Comparison of ENCODE assay signal across 25 cellular contexts in the genomic region with DNA sequence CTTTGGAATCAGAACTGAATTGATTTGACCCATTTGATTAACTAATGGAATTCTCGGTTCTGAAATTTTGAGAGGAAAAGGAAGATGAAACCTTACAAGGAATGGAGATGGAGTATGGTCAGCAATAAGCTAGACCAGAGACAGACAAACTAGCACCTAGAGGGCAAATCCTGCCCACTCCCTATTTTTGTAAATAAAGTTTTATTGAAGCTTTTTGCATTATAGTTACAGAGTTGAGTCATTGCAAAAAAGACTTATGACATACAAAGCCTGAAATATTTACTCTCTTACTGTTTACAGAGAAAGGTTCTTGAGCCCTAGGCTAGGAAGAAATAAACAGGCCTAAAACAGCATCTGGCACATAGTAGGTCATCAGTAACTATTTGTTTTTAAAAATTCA. TPM values are rescaled to one million over a fixed set of nuclear protein-coding genes. Genes with fewer than 3 reads are reported as not detected.
"Had no signal": no experiment of that assay in that cellular context is flagged by ENCODE, and none has a peak within 500 bp of the region (broad histone marks: within the 10 kb centered on the region; RNA-seq: fewer than 3 reads in every experiment).

No MANE protein-coding gene starts in this region.

- H3K27ac ChIP-seq: colonic mucosa, esophagus squamous epithelium, gastrocnemius medialis, left lung, lower lobe of right lung had no signal

- H3K4me1 ChIP-seq: colonic mucosa, gastrocnemius medialis, lower lobe of right lung had no signal

- FAIRE-seq: endothelial cell of umbilical vein, islet of Langerhans had no signal

- DNase-seq: colonic mucosa; cortex of kidney; effector memory CD4-positive, alpha-beta T cell; esophagus squamous epithelium; foreskin fibroblast; foreskin melanocyte; gastrocnemius medialis; glutamatergic neuron; head of caudate nucleus; heart right ventricle; hippocampal formation; left cardiac atrium; left lung; left ventricle myocardium superior; lower lobe of right lung; mesenchymal stem cell; mucosa of descending colon; naive B cell; naive thymus-derived CD8-positive, alpha-beta T cell had no signal

- H3K36me3 ChIP-seq: colonic mucosa, esophagus squamous epithelium, gastrocnemius medialis, heart right ventricle, left lung, lower lobe of right lung had no signal

- ATAC-seq: gastrocnemius medialis; heart right ventricle; left cardiac atrium; left lung; left ventricle myocardium superior; lower lobe of right lung; mucosa of descending colon; naive thymus-derived CD8-positive, alpha-beta T cell had no signal

- H3K9me3 ChIP-seq: colonic mucosa, esophagus squamous epithelium, left lung, lower lobe of right lung, mucosa of descending colon had no signal

- H3K4me3 ChIP-seq: colonic mucosa, esophagus squamous epithelium, gastrocnemius medialis, heart right ventricle, left lung, lower lobe of right lung, mucosa of descending colon had no signal

RNA-seq across cellular contexts. Expression of gene STAB2, which starts 14.8 kb away (rescaled TPM):
- total RNA-seq: endothelial cell of umbilical vein; epithelial cell of proximal tubule; gastrocnemius medialis; kidney epithelial cell; mesothelial cell of epicardium; naive thymus-derived CD8-positive, alpha-beta T cell had no signal
- polyA plus RNA-seq: keratinocyte; naive thymus-derived CD8-positive, alpha-beta T cell had no signal
